In the genomic region with DNA sequence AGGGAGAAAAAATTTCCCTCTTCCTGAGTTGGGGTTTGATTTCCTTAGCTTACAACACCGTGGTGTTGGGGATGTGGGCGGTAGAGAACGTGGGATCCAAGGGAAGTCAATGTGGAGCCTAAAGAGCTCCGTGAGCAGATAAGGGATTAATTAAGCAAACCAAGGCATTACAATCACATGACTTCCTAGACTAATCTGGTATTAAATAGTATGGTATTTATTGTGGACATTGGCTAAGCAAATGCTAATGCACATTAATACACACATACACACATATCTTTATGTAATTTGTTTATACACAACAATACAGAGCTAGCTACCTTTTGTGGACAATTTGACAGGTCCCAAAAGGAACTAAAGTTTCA, we compare ENCODE assay signal across 2 cellular contexts.
TF ChIP-seq lines count a peak whose summit lies in the region.

No MANE protein-coding gene starts in this region.

TF ChIP-seq in SK-N-SH, 30 proteins besides CTCF, POLR2A, EP300 and RAD21 (continued from another document):
- TF ChIP-seq, protein P1, sequence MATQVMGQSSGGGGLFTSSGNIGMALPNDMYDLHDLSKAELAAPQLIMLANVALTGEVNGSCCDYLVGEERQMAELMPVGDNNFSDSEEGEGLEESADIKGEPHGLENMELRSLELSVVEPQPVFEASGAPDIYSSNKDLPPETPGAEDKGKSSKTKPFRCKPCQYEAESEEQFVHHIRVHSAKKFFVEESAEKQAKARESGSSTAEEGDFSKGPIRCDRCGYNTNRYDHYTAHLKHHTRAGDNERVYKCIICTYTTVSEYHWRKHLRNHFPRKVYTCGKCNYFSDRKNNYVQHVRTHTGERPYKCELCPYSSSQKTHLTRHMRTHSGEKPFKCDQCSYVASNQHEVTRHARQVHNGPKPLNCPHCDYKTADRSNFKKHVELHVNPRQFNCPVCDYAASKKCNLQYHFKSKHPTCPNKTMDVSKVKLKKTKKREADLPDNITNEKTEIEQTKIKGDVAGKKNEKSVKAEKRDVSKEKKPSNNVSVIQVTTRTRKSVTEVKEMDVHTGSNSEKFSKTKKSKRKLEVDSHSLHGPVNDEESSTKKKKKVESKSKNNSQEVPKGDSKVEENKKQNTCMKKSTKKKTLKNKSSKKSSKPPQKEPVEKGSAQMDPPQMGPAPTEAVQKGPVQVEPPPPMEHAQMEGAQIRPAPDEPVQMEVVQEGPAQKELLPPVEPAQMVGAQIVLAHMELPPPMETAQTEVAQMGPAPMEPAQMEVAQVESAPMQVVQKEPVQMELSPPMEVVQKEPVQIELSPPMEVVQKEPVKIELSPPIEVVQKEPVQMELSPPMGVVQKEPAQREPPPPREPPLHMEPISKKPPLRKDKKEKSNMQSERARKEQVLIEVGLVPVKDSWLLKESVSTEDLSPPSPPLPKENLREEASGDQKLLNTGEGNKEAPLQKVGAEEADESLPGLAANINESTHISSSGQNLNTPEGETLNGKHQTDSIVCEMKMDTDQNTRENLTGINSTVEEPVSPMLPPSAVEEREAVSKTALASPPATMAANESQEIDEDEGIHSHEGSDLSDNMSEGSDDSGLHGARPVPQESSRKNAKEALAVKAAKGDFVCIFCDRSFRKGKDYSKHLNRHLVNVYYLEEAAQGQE (IDR thresholded peaks at IDR 0.05; ENCODE audit: low read depth, low read length): no peak
- no peak for TF ChIP-seq NFIC (IDR thresholded peaks at IDR 0.05; ENCODE audit: borderline replicate concordance)
- TF ChIP-seq RCOR1 (IDR thresholded peaks at IDR 0.05; ENCODE audit: low read length): no peak
- TF ChIP-seq RXRA (IDR thresholded peaks at IDR 0.05; ENCODE audit: borderline replicate concordance, low read depth): no peak
- TF ChIP-seq, protein P2, sequence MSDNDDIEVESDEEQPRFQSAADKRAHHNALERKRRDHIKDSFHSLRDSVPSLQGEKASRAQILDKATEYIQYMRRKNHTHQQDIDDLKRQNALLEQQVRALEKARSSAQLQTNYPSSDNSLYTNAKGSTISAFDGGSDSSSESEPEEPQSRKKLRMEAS (IDR thresholded peaks at IDR 0.05; ENCODE audit: low read depth): no peak
- TF ChIP-seq MEF2A (IDR thresholded peaks at IDR 0.05; ENCODE audit: borderline replicate concordance, low read depth): no peak
- no peak for TF ChIP-seq EZH2phosphoT487 (IDR thresholded peaks at IDR 0.05; ENCODE audit: borderline replicate concordance, low read depth)
- TF ChIP-seq, protein P3, sequence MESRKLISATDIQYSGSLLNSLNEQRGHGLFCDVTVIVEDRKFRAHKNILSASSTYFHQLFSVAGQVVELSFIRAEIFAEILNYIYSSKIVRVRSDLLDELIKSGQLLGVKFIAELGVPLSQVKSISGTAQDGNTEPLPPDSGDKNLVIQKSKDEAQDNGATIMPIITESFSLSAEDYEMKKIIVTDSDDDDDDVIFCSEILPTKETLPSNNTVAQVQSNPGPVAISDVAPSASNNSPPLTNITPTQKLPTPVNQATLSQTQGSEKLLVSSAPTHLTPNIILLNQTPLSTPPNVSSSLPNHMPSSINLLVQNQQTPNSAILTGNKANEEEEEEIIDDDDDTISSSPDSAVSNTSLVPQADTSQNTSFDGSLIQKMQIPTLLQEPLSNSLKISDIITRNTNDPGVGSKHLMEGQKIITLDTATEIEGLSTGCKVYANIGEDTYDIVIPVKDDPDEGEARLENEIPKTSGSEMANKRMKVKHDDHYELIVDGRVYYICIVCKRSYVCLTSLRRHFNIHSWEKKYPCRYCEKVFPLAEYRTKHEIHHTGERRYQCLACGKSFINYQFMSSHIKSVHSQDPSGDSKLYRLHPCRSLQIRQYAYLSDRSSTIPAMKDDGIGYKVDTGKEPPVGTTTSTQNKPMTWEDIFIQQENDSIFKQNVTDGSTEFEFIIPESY (IDR thresholded peaks at IDR 0.05; ENCODE audit: borderline replicate concordance, low read depth): no peak
- no peak for TF ChIP-seq ELF1 (IDR thresholded peaks at IDR 0.05)
- no peak for TF ChIP-seq FOSL2 (IDR thresholded peaks at IDR 0.05; ENCODE audit: borderline replicate concordance, low read depth)
- TF ChIP-seq, protein P4, sequence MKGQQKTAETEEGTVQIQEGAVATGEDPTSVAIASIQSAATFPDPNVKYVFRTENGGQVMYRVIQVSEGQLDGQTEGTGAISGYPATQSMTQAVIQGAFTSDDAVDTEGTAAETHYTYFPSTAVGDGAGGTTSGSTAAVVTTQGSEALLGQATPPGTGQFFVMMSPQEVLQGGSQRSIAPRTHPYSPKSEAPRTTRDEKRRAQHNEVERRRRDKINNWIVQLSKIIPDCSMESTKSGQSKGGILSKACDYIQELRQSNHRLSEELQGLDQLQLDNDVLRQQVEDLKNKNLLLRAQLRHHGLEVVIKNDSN (IDR thresholded peaks at IDR 0.05; ENCODE audit: borderline replicate concordance, low read depth): no peak
- no peak for TF ChIP-seq GATA2 (CRISPR knock-in tag; IDR thresholded peaks at IDR 0.05)
- TF ChIP-seq NRF1 (IDR thresholded peaks at IDR 0.05; ENCODE audit: low read depth, low read length): no peak
- TF ChIP-seq, protein P5, sequence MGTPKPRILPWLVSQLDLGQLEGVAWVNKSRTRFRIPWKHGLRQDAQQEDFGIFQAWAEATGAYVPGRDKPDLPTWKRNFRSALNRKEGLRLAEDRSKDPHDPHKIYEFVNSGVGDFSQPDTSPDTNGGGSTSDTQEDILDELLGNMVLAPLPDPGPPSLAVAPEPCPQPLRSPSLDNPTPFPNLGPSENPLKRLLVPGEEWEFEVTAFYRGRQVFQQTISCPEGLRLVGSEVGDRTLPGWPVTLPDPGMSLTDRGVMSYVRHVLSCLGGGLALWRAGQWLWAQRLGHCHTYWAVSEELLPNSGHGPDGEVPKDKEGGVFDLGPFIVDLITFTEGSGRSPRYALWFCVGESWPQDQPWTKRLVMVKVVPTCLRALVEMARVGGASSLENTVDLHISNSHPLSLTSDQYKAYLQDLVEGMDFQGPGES (IDR thresholded peaks at IDR 0.05; ENCODE audit: low read depth, low read length): no peak
- no peak for TF ChIP-seq JUND (IDR thresholded peaks at IDR 0.05)
- no peak for TF ChIP-seq TCF12 (IDR thresholded peaks at IDR 0.05)

TF ChIP-seq in SK-N-SH treated with all-trans-retinoic acid at 6 μM for 48 hours, 23 proteins besides CTCF, POLR2A, EP300 and RAD21 (continued from another document):
- TF ChIP-seq, protein P6, sequence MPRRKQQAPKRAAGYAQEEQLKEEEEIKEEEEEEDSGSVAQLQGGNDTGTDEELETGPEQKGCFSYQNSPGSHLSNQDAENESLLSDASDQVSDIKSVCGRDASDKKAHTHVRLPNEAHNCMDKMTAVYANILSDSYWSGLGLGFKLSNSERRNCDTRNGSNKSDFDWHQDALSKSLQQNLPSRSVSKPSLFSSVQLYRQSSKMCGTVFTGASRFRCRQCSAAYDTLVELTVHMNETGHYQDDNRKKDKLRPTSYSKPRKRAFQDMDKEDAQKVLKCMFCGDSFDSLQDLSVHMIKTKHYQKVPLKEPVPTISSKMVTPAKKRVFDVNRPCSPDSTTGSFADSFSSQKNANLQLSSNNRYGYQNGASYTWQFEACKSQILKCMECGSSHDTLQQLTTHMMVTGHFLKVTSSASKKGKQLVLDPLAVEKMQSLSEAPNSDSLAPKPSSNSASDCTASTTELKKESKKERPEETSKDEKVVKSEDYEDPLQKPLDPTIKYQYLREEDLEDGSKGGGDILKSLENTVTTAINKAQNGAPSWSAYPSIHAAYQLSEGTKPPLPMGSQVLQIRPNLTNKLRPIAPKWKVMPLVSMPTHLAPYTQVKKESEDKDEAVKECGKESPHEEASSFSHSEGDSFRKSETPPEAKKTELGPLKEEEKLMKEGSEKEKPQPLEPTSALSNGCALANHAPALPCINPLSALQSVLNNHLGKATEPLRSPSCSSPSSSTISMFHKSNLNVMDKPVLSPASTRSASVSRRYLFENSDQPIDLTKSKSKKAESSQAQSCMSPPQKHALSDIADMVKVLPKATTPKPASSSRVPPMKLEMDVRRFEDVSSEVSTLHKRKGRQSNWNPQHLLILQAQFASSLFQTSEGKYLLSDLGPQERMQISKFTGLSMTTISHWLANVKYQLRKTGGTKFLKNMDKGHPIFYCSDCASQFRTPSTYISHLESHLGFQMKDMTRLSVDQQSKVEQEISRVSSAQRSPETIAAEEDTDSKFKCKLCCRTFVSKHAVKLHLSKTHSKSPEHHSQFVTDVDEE (CRISPR knock-in tag; IDR thresholded peaks at IDR 0.05): no peak
- TF ChIP-seq BACH2 (CRISPR knock-in tag; IDR thresholded peaks at IDR 0.05; ENCODE audit: borderline replicate concordance): no peak
- TF ChIP-seq ISL1 (CRISPR knock-in tag; IDR thresholded peaks at IDR 0.05): no peak
- no peak for TF ChIP-seq ZNF565 (CRISPR knock-in tag; conservative IDR thresholded peaks at IDR 0.05; ENCODE audit: low read depth)
- TF ChIP-seq ZNF8 (CRISPR knock-in tag; IDR thresholded peaks at IDR 0.05): no peak
- TF ChIP-seq TOX (CRISPR knock-in tag; IDR thresholded peaks at IDR 0.05; ENCODE audit: borderline replicate concordance): no peak
- TF ChIP-seq TCF4 (CRISPR knock-in tag; IDR thresholded peaks at IDR 0.05; ENCODE audit: borderline replicate concordance): no peak
- TF ChIP-seq, protein P7, sequence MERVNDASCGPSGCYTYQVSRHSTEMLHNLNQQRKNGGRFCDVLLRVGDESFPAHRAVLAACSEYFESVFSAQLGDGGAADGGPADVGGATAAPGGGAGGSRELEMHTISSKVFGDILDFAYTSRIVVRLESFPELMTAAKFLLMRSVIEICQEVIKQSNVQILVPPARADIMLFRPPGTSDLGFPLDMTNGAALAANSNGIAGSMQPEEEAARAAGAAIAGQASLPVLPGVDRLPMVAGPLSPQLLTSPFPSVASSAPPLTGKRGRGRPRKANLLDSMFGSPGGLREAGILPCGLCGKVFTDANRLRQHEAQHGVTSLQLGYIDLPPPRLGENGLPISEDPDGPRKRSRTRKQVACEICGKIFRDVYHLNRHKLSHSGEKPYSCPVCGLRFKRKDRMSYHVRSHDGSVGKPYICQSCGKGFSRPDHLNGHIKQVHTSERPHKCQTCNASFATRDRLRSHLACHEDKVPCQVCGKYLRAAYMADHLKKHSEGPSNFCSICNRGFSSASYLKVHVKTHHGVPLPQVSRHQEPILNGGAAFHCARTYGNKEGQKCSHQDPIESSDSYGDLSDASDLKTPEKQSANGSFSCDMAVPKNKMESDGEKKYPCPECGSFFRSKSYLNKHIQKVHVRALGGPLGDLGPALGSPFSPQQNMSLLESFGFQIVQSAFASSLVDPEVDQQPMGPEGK (CRISPR knock-in tag; IDR thresholded peaks at IDR 0.05; ENCODE audit: borderline replicate concordance): no peak
- no peak for TF ChIP-seq ARNTL (CRISPR knock-in tag; IDR thresholded peaks at IDR 0.05; ENCODE audit: borderline replicate concordance, low read depth)
- TF ChIP-seq SNAI2 (CRISPR knock-in tag; IDR thresholded peaks at IDR 0.05): no peak
- TF ChIP-seq OSR1 (CRISPR knock-in tag; IDR thresholded peaks at IDR 0.05): no peak
- TF ChIP-seq, protein P8, sequence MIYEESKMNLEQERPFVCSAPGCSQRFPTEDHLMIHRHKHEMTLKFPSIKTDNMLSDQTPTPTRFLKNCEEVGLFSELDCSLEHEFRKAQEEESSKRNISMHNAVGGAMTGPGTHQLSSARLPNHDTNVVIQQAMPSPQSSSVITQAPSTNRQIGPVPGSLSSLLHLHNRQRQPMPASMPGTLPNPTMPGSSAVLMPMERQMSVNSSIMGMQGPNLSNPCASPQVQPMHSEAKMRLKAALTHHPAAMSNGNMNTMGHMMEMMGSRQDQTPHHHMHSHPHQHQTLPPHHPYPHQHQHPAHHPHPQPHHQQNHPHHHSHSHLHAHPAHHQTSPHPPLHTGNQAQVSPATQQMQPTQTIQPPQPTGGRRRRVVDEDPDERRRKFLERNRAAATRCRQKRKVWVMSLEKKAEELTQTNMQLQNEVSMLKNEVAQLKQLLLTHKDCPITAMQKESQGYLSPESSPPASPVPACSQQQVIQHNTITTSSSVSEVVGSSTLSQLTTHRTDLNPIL (CRISPR knock-in tag; IDR thresholded peaks at IDR 0.05; ENCODE audit: low read depth): no peak
- TF ChIP-seq, protein P9, sequence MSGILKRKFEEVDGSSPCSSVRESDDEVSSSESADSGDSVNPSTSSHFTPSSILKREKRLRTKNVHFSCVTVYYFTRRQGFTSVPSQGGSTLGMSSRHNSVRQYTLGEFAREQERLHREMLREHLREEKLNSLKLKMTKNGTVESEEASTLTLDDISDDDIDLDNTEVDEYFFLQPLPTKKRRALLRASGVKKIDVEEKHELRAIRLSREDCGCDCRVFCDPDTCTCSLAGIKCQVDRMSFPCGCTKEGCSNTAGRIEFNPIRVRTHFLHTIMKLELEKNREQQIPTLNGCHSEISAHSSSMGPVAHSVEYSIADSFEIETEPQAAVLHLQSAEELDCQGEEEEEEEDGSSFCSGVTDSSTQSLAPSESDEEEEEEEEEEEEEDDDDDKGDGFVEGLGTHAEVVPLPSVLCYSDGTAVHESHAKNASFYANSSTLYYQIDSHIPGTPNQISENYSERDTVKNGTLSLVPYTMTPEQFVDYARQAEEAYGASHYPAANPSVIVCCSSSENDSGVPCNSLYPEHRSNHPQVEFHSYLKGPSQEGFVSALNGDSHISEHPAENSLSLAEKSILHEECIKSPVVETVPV (CRISPR knock-in tag; IDR thresholded peaks at IDR 0.05): no peak
TF ChIP-seq in SK-N-SH treated with all-trans-retinoic acid at 6 μM for 48 hours: peak in this region for 0.
